ENCODE assay signal across 12 cellular contexts in genomic region chr6:143223895-143224294, GRCh38.
DNase-seq lines count a peak whose midpoint lies in the region; ATAC-seq and TF ChIP-seq lines count a peak whose summit lies in the region.
"Had no signal": no experiment of that assay in that cellular context is flagged by ENCODE, and none has a peak within 500 bp of the region (broad histone marks: within the 10 kb centered on the region; RNA-seq: fewer than 3 reads in every experiment).

No MANE protein-coding gene starts in this region.

- H3K27ac ChIP-seq in body of pancreas: peak overlapping the region in 3 of 4 donors; percentile 19 to 64 (median 35)
- peak overlapping the region; percentile 87 for H3K27ac ChIP-seq in right cardiac atrium (ENCODE audit: low read length)
- H3K27ac ChIP-seq: RWPE1 had no signal

- H3K4me1 ChIP-seq in body of pancreas (peaks cover 15% of the 10 kb centered on the region), right cardiac atrium (ENCODE audit: control insufficient read depth, insufficient read depth, low read length) (no peaks in the 10 kb centered on the region)

- H3K27me3 ChIP-seq in body of pancreas: no peaks in the 10 kb centered on the region
- no peaks in the 10 kb centered on the region for H3K27me3 ChIP-seq in right cardiac atrium (ENCODE audit: control insufficient read depth, insufficient read depth)

- intact Hi-C loops in body of pancreas (cut with DNase I): no loop called here
- intact Hi-C loops in right cardiac atrium (cut with DNase I): no loop called here
- intact Hi-C loops in posterior vena cava (cut with DNase I): no loop called here

- TF ChIP-seq CTCF in body of pancreas (IDR thresholded peaks at IDR 0.05): no peak

- peak in 1 of 3 donors; percentile 14 for TF ChIP-seq POLR2A in body of pancreas (IDR thresholded peaks at IDR 0.05)

- H3K9me3 ChIP-seq in body of pancreas (no peaks in the 10 kb centered on the region), right cardiac atrium (ENCODE audit: control insufficient read depth, low read length) (no peaks in the 10 kb centered on the region)

- no peaks in the 10 kb centered on the region for H3K36me3 ChIP-seq in body of pancreas (replicated peaks in 1 of 2; ENCODE audit: insufficient read depth in 1 of 2, low read depth in 2 of 2)

- 36 to 37% methylated on average over 8 of the region's 8 CpGs for WGBS in body of pancreas, 2 donors
- WGBS in right cardiac atrium: 43% methylated on average over 8 of the region's 8 CpGs

- ATAC-seq in body of pancreas (peak; percentile 98), right cardiac atrium (peak; percentile 77 to 87), HG02884 (IDR thresholded peaks at IDR 0.05; ENCODE audit: unreplicated experiment) (no peak)

- peak; percentile 30 for DNase-seq in Caki2 (ENCODE audit: low read depth)
- DNase-seq in body of pancreas: peak; percentile 74 to 87 (median 80)
- peak; percentile 65 to 76 (median 76) for DNase-seq in right cardiac atrium
- DNase-seq in posterior vena cava (ENCODE audit: low spot score): peak; percentile 83
- DNase-seq in T-helper 1 cell: no peak
- no peak for DNase-seq in T-helper 9 cell
- DNase-seq in NCI-H1694 treated with DMSO at 0.1 percent for 48 hours (lab: John Stamatoyannopoulos, UW): no peak
- DNase-seq: activated T-cell treated with anti-CD3 and anti-CD28 coated beads, Interleukin-2, amount 50 U/mL, for 24 hours; GOT3; NCI-H226 had no signal

- in situ Hi-C loops in Caki2 (cut with HindIII; ENCODE audit: low pct_unique_long_range_greater_than_20kb, low sequenced_read_pairs): no loop called here

- H3K4me3 ChIP-seq in body of pancreas: no peak overlapping the region
- H3K4me3 ChIP-seq in right cardiac atrium (ENCODE audit: low read length): no peak overlapping the region

Comparison
In these comparisons a context has a peak if more than half of its experiments do, and no peak if none do; other contexts are left out.
1. DNase-seq: peak in Caki2 (single experiment), body of pancreas (4 of 4), right cardiac atrium (3 of 3) and posterior vena cava (single experiment); none in T-helper 1 cell (0 of 5), T-helper 9 cell (single experiment) and NCI-H1694 treated with DMSO at 0.1 percent for 48 hours (single experiment).